18 cellular contexts compared by ENCODE assay signal in the genomic region with DNA sequence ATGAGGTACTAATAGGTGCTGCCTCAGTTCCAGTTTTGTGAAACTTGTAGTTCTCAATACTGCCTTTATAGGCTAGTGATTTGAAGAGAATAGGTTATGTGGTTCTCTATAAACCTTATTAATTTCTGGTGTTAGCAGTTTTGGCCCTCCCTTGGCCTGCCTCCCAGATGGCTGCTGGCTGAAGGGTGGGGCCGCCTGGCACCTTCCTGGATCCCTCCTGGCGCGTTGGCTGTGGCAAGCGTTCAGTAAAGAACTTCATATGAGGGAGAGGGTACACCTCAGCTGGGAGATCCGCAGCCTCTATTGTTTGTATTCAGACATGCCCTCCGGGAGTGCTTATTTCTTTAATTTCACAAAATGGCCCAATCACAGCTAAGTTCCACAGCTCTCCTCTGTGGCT. TPM values are rescaled to one million over a fixed set of nuclear protein-coding genes. Genes with fewer than 3 reads are reported as not detected.
DNase-seq lines count a peak whose midpoint lies in the region; ATAC-seq and TF ChIP-seq lines count a peak whose summit lies in the region.
"Had no signal": no experiment of that assay in that cellular context is flagged by ENCODE, and none has a peak within 500 bp of the region (broad histone marks: within the 10 kb centered on the region; RNA-seq: fewer than 3 reads in every experiment).

No MANE protein-coding gene starts in this region.

- no peak overlapping the region for H3K4me3 ChIP-seq in GM23248
- H3K4me3 ChIP-seq: GM12878, K562 had no signal

- H3K27me3 Mint-ChIP-seq in progenitor cell of endocrine pancreas (no peaks in the 10 kb centered on the region), HFFc6 (ENCODE audit: insufficient read depth) (no peaks in the 10 kb centered on the region)
- H3K27me3 Mint-ChIP-seq: B cell; CD4-positive, CD25-positive, alpha-beta regulatory T cell had no signal

- ATAC-seq in left cardiac atrium (peak; percentile 44 to 82), GM19397 (IDR thresholded peaks at IDR 0.05; ENCODE audit: unreplicated experiment) (no peak)
- ATAC-seq: GM12878, K562, PC-3 had no signal

- no peak for TF ChIP-seq CTCF in RWPE1 (conservative IDR thresholded peaks at IDR 0.05; ENCODE audit: low read depth)
- TF ChIP-seq CTCF in progenitor cell of endocrine pancreas (IDR thresholded peaks at IDR 0.05; ENCODE audit: unreplicated experiment) = no peak
- TF ChIP-seq CTCF in HFFc6 (IDR thresholded peaks at IDR 0.05) = no peak

- 48 to 53% methylated on average over 6 of the region's 6 CpGs for WGBS in GM23248 (ENCODE audit: low coverage in 1 of 2, low lambda C conversion rate in 2 of 2, missing lambda C conversion rate in 2 of 2), 2 experiments

- no peaks in the 10 kb centered on the region for H3K27me3 ChIP-seq in GM23248 (replicated peaks; ENCODE audit: insufficient read depth)

- H3K4me2 ChIP-seq in GM23248 (ENCODE audit: unreplicated experiment) = no peak overlapping the region

- DNase-seq in GM23248 (peak; percentile 23), RWPE1 (ENCODE audit: low spot score) (no peak), left cardiac atrium (peak; percentile 68), progenitor cell of endocrine pancreas (ENCODE audit: low spot score, unreplicated experiment) (no peak), HFFc6 (no peak)
- no peak for DNase-seq in stimulated activated CD4-positive, alpha-beta T cell treated with anti-CD3 and anti-CD28 coated beads, Interleukin-15, amount 100 ng/mL, for 24 hours
- no peak for DNase-seq in effector CD8-positive, alpha-beta T cell (lab: John Stamatoyannopoulos, UW)
- DNase-seq: CD4-positive, CD25-positive, alpha-beta regulatory T cell; GDM1; NCI-H187 treated with DMSO at 0.1 percent for 48 hours; NCI-H2171; NCI-H446; NCI-H69; PC-3 had no signal

- in situ Hi-C loops in GM23248 (cut with MboI) = no loop called here

- POLR2A ChIA-PET in RWPE1 (lab: Yijun Ruan, JAX; ENCODE audit: low non-redundant PET) = no interaction called here

- peaks cover 18% of the 10 kb centered on the region for H3K36me3 ChIP-seq in GM23248 (ENCODE audit: low read depth)

- H3K9ac ChIP-seq in GM23248 = no peak overlapping the region

- H2AFZ ChIP-seq in GM23248 = no peak overlapping the region

- CTCF ChIA-PET in RWPE1 (lab: Yijun Ruan, JAX) = no interaction called here

- H3K9me2 ChIP-seq in GM23248 (ENCODE audit: insufficient read depth) = no peaks in the 10 kb centered on the region

- no peaks in the 10 kb centered on the region for H4K20me1 ChIP-seq in GM23248 (ENCODE audit: insufficient read depth)

- H3K36me3 Mint-ChIP-seq in progenitor cell of endocrine pancreas (ENCODE audit: insufficient read depth) = peaks cover 15% of the 10 kb centered on the region
- peaks cover 17% of the 10 kb centered on the region for H3K36me3 Mint-ChIP-seq in HFFc6 (ENCODE audit: low read depth)

- peaks cover 16% of the 10 kb centered on the region; the same call in 1 of the 2 replicates for H3K79me2 ChIP-seq in GM23248 (ENCODE audit: insufficient read depth)

- 0 out of 2 replicates have a peak, but pooled peaks cover 8% of the 10 kb centered on the region for H3F3A ChIP-seq in GM23248 (ENCODE audit: insufficient read depth)

- H3K27ac ChIP-seq in GM23248 (no peak overlapping the region), RWPE1 (peak overlapping the region; percentile 56)

- H3K4me1 Mint-ChIP-seq in progenitor cell of endocrine pancreas (ENCODE audit: low read depth) = no peaks in the 10 kb centered on the region
- no peaks in the 10 kb centered on the region for H3K4me1 Mint-ChIP-seq in HFFc6 (ENCODE audit: low read depth)
- H3K4me1 Mint-ChIP-seq: B cell had no signal

- intact Hi-C loops in left cardiac atrium (cut with DNase I) = no loop called here

- H3K4me3 Mint-ChIP-seq in progenitor cell of endocrine pancreas (ENCODE audit: low read depth) (no peak overlapping the region), HFFc6 (no peak overlapping the region)
- H3K4me3 Mint-ChIP-seq: B cell; CD4-positive, CD25-positive, alpha-beta regulatory T cell had no signal

- no peaks in the 10 kb centered on the region for H3K4me1 ChIP-seq in GM23248 (ENCODE audit: insufficient read depth)

- H3K27ac Mint-ChIP-seq in progenitor cell of endocrine pancreas (peak overlapping the region; percentile 24), HFFc6 (no peak overlapping the region)
- H3K27ac Mint-ChIP-seq: B cell; CD4-positive, CD25-positive, alpha-beta regulatory T cell had no signal

- H3K9me3 Mint-ChIP-seq in progenitor cell of endocrine pancreas (ENCODE audit: low read depth) = peaks cover 6% of the 10 kb centered on the region
- peaks cover 2% of the 10 kb centered on the region; the same call in 1 of the 2 replicates for H3K9me3 Mint-ChIP-seq in HFFc6

- H3K9me3 ChIP-seq in GM23248 (ENCODE audit: low read depth) = no peaks in the 10 kb centered on the region

RNA-seq across cellular contexts. Expression of a gene that starts 51.9 kb away (rescaled TPM):
- total RNA-seq in GM23248 (2014; rRNA removed; shearing (Covaris generic)) = 12.0 and 17.1 TPM in 2 replicates
- polyA plus RNA-seq in GM23248 (2016; fragmentation: Nextera tagmentation; extraction: Ambion mirVana) = 28.5 and 29.1 TPM in 2 replicates
- total RNA-seq in left cardiac atrium = 10 to 100 TPM; 20.8 to 23.2 TPM
- 46.2 and 49.3 TPM in 2 replicates for total RNA-seq in progenitor cell of endocrine pancreas
- total RNA-seq in HFFc6 (2021; fragmentation: NEBNext Ultra II Directional; extraction: Animal tissue kit (Norgen Biotek cat#: 25700)) = 10 to 100 TPM; 33.3 to 36.6 (median 35.4) TPM

Comparison
In these comparisons a context has a peak if more than half of its experiments do, and no peak if none do; other contexts are left out.
1. DNase-seq: peak in GM23248 (single experiment) and left cardiac atrium (single experiment); none in RWPE1 (single experiment), progenitor cell of endocrine pancreas (single experiment), HFFc6 (single experiment), stimulated activated CD4-positive, alpha-beta T cell treated with anti-CD3 and anti-CD28 coated beads, Interleukin-15, amount 100 ng/mL, for 24 hours (single experiment) and effector CD8-positive, alpha-beta T cell (single experiment).